17 cellular contexts compared by ENCODE assay signal in the genomic region with DNA sequence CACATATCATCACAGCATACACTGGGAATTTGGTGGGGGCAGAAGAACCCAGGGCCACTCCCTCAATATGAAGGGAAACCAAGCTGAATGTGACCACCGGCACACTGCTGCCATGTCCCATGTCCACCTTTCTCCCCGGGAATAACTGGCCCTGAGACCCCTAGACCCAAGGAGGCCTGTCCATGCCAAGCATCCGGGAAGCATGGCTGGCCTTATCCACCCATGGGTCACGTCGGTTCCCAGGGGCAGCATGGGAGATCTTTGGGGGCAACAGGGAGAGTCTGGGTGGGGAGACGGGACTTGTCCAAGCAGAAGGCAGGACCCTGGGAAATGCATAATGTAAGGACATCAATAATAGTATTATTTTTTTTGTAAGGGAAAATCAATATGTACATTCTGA. TPM values are rescaled to one million over a fixed set of nuclear protein-coding genes. Genes with fewer than 3 reads are reported as not detected.
A peak's percentile ranks its signal among the peaks of the same experiment; 100 is the strongest.
DNase-seq lines count a peak whose midpoint lies in the region; ATAC-seq, FAIRE-seq and TF ChIP-seq lines count a peak whose summit lies in the region.
"Had no signal": no experiment of that assay in that cellular context is flagged by ENCODE, and none has a peak within 500 bp of the region (broad histone marks: within the 10 kb centered on the region; RNA-seq: fewer than 3 reads in every experiment).

No MANE protein-coding gene starts in this region.

- peak overlapping the region; percentile 16 for H2AK9ac ChIP-seq in IMR-90 (replicated peaks; ENCODE audit: low read depth, low read length, poor library complexity)

- in situ Hi-C loops in IMR-90 (cut with MboI; ENCODE audit: low sequenced_read_pairs), result no loop called here

- no peak overlapping the region for H4K8ac ChIP-seq in IMR-90 (ENCODE audit: low read depth in 2 of 2, low read length in 2 of 2)
- H4K8ac ChIP-seq in mesenchymal stem cell (ENCODE audit: low read length), result no peak overlapping the region

- H4K5ac ChIP-seq in IMR-90 (ENCODE audit: low read depth, low read length), result no peak overlapping the region

- H3K14ac ChIP-seq in IMR-90 (replicated peaks; ENCODE audit: low read depth, low read length) (no peak overlapping the region), mesenchymal stem cell (ENCODE audit: low read length in 2 of 2) (no peak overlapping the region)

- no peaks in the 10 kb centered on the region for H3K9me3 Mint-ChIP-seq in activated B cell treated with CpG ODN at 0.5 μM for 24 hours
- H3K9me3 Mint-ChIP-seq: CD4-positive, alpha-beta memory T cell had no signal

- H3K23ac ChIP-seq in IMR-90 (ENCODE audit: low read depth, low read length), result peak overlapping the region; percentile 44; the same call in 1 of the 2 replicates
- no peak overlapping the region for H3K23ac ChIP-seq in mesenchymal stem cell (ENCODE audit: low read length in 2 of 2)

- H3K18ac ChIP-seq in IMR-90 (ENCODE audit: low read depth, low read length) (no peak overlapping the region), mesenchymal stem cell (ENCODE audit: low read depth in 1 of 2, low read length in 2 of 2) (no peak overlapping the region)

- H2AFZ ChIP-seq in IMR-90 (replicated peaks; ENCODE audit: low read length, poor library complexity), result no peak overlapping the region
- H2AFZ ChIP-seq in mesenchymal stem cell (ENCODE audit: low read depth, low read length), result no peak overlapping the region
- H2AFZ ChIP-seq: GM23248 had no signal

- no peak overlapping the region for H3K56ac ChIP-seq in IMR-90 (ENCODE audit: extremely low read depth, insufficient read depth, low read length)

- DNase-seq in IMR-90, result no peak
- DNase-seq in activated B cell treated with CpG ODN at 0.5 μM for 24 hours, result no peak
- DNase-seq in kidney, result peak; percentile 69
- DNase-seq in foreskin melanocyte, result no peak
- DNase-seq in prostate gland (ENCODE audit: low spot score), result no peak
- no peak for DNase-seq in mesenchymal stem cell
- DNase-seq: C1 segment of cervical spinal cord; CD4-positive, alpha-beta memory T cell; COR-L47; DMS153; DND-41; GM23248; HCEC 1CT had no signal

- dilution Hi-C loops in IMR-90 (cut with HindIII; ENCODE audit: low sequenced_read_pairs, unreplicated experiment), result no loop called here

- H2BK5ac ChIP-seq in IMR-90 (ENCODE audit: low read depth, low read length, poor library complexity, severe bottlenecking) (no peak overlapping the region), mesenchymal stem cell (ENCODE audit: low read depth, low read length, poor library complexity, severe bottlenecking) (no peak overlapping the region)

- TF ChIP-seq RAD21 in IMR-90 (IDR thresholded peaks at IDR 0.05; ENCODE audit: low read length), result no peak

- H3K4me2 ChIP-seq in IMR-90 (ENCODE audit: low read depth, low read length), result no peak overlapping the region
- no peak overlapping the region for H3K4me2 ChIP-seq in mesenchymal stem cell (ENCODE audit: low read length, poor library complexity, severe bottlenecking)

- H3K4me3 Mint-ChIP-seq in activated B cell treated with CpG ODN at 0.5 μM for 24 hours, result no peak overlapping the region
- H3K4me3 Mint-ChIP-seq: CD4-positive, alpha-beta memory T cell had no signal

- H3K4me1 Mint-ChIP-seq in activated B cell treated with CpG ODN at 0.5 μM for 24 hours, result peaks cover 27% of the 10 kb centered on the region

- H3K27me3 ChIP-seq in IMR-90 (ENCODE audit: control insufficient read depth, insufficient read depth, low read length), result no peaks in the 10 kb centered on the region
- H3K27me3 ChIP-seq in prostate gland (replicated peaks; ENCODE audit: insufficient read depth), result no peaks in the 10 kb centered on the region
- no peaks in the 10 kb centered on the region for H3K27me3 ChIP-seq in mesenchymal stem cell (ENCODE audit: control insufficient read depth in 1 of 2, insufficient read depth in 1 of 2, low read length in 2 of 2)

- H3K4ac ChIP-seq in IMR-90 (ENCODE audit: low read depth, low read length), result 0 out of 2 replicates have a peak overlapping the region, but pooled peaks have one; percentile 6
- H3K4ac ChIP-seq in mesenchymal stem cell (ENCODE audit: low read depth in 1 of 2, low read length in 2 of 2), result no peak overlapping the region

- BruUV-seq in IMR-90 (replicated peaks; lab: Mats Ljungman, UMichigan), result no TSS peak

- no peak for FAIRE-seq in kidney (lab: Jason Lieb, UNC)
- FAIRE-seq: G401.6, GM12892, GM19239, H1 had no signal

- POLR2A ChIA-PET in IMR-90 (lab: Charles Lee; ENCODE audit: unreplicated experiment), result no interaction called here
- POLR2A ChIA-PET in activated B cell treated with CpG ODN at 0.5 μM for 24 hours (lab: Charles Lee), result interaction anchor here (0.6 to 2.6 kb wide), 5 partner anchors 10 to 216 kb away, joined by 3 to 11 read pairs (median 4); a partner anchor contains a TSS

- peaks cover 12% of the 10 kb centered on the region; the same call in 1 of the 2 replicates for H4K20me1 ChIP-seq in IMR-90 (ENCODE audit: insufficient read depth, low read length)

- H3K79me1 ChIP-seq in IMR-90 (ENCODE audit: low read depth in 1 of 2, low read length in 2 of 2), result peaks cover 0 to 8% of the 10 kb centered on the region in 2 experiments; a peak in 1 of 4 replicates
- no peaks in the 10 kb centered on the region for H3K79me1 ChIP-seq in mesenchymal stem cell (replicated peaks; ENCODE audit: low read length, poor library complexity, severe bottlenecking)

- CTCF ChIA-PET in IMR-90 (lab: Yijun Ruan, JAX), result no interaction called here
- CTCF ChIA-PET in activated B cell treated with CpG ODN at 0.5 μM for 24 hours (lab: Charles Lee), result interaction anchor here (0.7 to 1.3 kb wide), 2 partner anchors 37 to 543 kb away, joined by 3 to 5 read pairs; no protein-coding TSS in a partner anchor

- H2AK5ac ChIP-seq in IMR-90 (ENCODE audit: low read depth, low read length) (no peak overlapping the region), mesenchymal stem cell (ENCODE audit: low read length, severe bottlenecking) (no peak overlapping the region)

- H3K9me3 ChIP-seq in IMR-90 (ENCODE audit: control insufficient read depth, insufficient read depth, low read length), result no peaks in the 10 kb centered on the region
- no peaks in the 10 kb centered on the region for H3K9me3 ChIP-seq in kidney (ENCODE audit: control insufficient read depth in 1 of 2, low read length in 2 of 2)
- no peaks in the 10 kb centered on the region for H3K9me3 ChIP-seq in prostate gland
- no peaks in the 10 kb centered on the region for H3K9me3 ChIP-seq in mesenchymal stem cell (ENCODE audit: control insufficient read depth, low read length)

- TF ChIP-seq CTCF in IMR-90 (conservative IDR thresholded peaks at IDR 0.05; ENCODE audit: low read depth, low read length) (no peak), activated B cell treated with CpG ODN at 0.5 μM for 24 hours (IDR thresholded peaks at IDR 0.05) (no peak), kidney (IDR thresholded peaks at IDR 0.05; ENCODE audit: borderline replicate concordance, extremely low read depth, insufficient read depth) (no peak), prostate gland (IDR thresholded peaks at IDR 0.05) (no peak)

- H4K91ac ChIP-seq in IMR-90 (ENCODE audit: insufficient read depth, low read depth, low read length) (no peak overlapping the region), mesenchymal stem cell (ENCODE audit: low read length) (no peak overlapping the region)

- no peaks in the 10 kb centered on the region for H3K36me3 ChIP-seq in IMR-90 (ENCODE audit: control insufficient read depth, insufficient read depth, low read length)
- no peaks in the 10 kb centered on the region for H3K36me3 ChIP-seq in kidney (ENCODE audit: control insufficient read depth in 1 of 2, insufficient read depth in 2 of 2, low read length in 2 of 2)
- H3K36me3 ChIP-seq in prostate gland, result no peaks in the 10 kb centered on the region
- peaks cover 0 to 9% of the 10 kb centered on the region in 2 experiments for H3K36me3 ChIP-seq in mesenchymal stem cell (ENCODE audit: control insufficient read depth in 1 of 2, insufficient read depth in 2 of 2, low read depth in 1 of 2, low read length in 2 of 2)

- H3K9ac ChIP-seq in IMR-90 (ENCODE audit: low read depth, low read length) (no peak overlapping the region), kidney (ENCODE audit: low read length in 2 of 2) (no peak overlapping the region), mesenchymal stem cell (ENCODE audit: low read length) (no peak overlapping the region)
- H3K9ac ChIP-seq: GM23248 had no signal

- no peak overlapping the region for H2BK20ac ChIP-seq in IMR-90 (ENCODE audit: low read depth, low read length)

- H3K27ac Mint-ChIP-seq in activated B cell treated with CpG ODN at 0.5 μM for 24 hours, result peak overlapping the region; percentile 46

- peak overlapping the region; percentile 13; the same call in 1 of the 2 replicates for H2BK120ac ChIP-seq in IMR-90 (ENCODE audit: low read depth, low read length)
- no peak overlapping the region for H2BK120ac ChIP-seq in mesenchymal stem cell (ENCODE audit: low read depth, low read length)

- intact Hi-C loops in IMR-90 (cut with micrococcal nuclease) (loop anchor here (10.0 kb wide), 2 partner anchors 57 to 317 kb away; no protein-coding TSS in a partner anchor), activated B cell treated with CpG ODN at 0.5 μM for 24 hours (cut with micrococcal nuclease) (loop anchor here (2.0 kb wide), 4 partner anchors 21 to 93 kb away; a partner anchor contains a TSS), kidney (cut with DNase I) (no loop called here), prostate gland (cut with DNase I) (loop anchor here (5.0 kb wide), 1 partner anchor 36 kb away; no protein-coding TSS in a partner anchor)

- TF ChIP-seq POLR2A in IMR-90 (IDR thresholded peaks at IDR 0.05; ENCODE audit: low read depth, low read length) (no peak), prostate gland (IDR thresholded peaks at IDR 0.05) (no peak)

- H3K4me3 ChIP-seq in IMR-90 (ENCODE audit: insufficient read depth, low read depth, low read length), result no peak overlapping the region
- no peak overlapping the region for H3K4me3 ChIP-seq in kidney (ENCODE audit: low read length in 2 of 2)
- H3K4me3 ChIP-seq in prostate gland, result no peak overlapping the region
- no peak overlapping the region for H3K4me3 ChIP-seq in mesenchymal stem cell (ENCODE audit: insufficient read depth in 1 of 2, low read depth in 1 of 2, low read length in 2 of 2)
- H3K4me3 ChIP-seq: GM23248 had no signal

- H2BK15ac ChIP-seq in IMR-90 (ENCODE audit: low read depth, low read length), result no peak overlapping the region
- H2BK15ac ChIP-seq in mesenchymal stem cell (ENCODE audit: low read depth, poor library complexity, severe bottlenecking), result no peak overlapping the region

- ATAC-seq in IMR-90 (ENCODE audit: low read depth), result no peak
- ATAC-seq in activated B cell treated with CpG ODN at 0.5 μM for 24 hours (ENCODE audit: low read depth), result no peak

- WGBS in IMR-90 (ENCODE audit: extremely low coverage in 2 of 2, insufficient read length in 1 of 2), 2 experiments, result no CpG with 5 or more reads among the region's 6 CpGs
- 91% methylated on average over 6 of the region's 6 CpGs for WGBS in prostate gland
- WGBS in mesenchymal stem cell, result 76% methylated on average over 5 of the region's 6 CpGs

- H3K36me3 Mint-ChIP-seq in activated B cell treated with CpG ODN at 0.5 μM for 24 hours (ENCODE audit: low read depth), result peaks cover 20% of the 10 kb centered on the region
- H3K36me3 Mint-ChIP-seq: CD4-positive, alpha-beta memory T cell had no signal

- no peak overlapping the region for H3K27ac ChIP-seq in IMR-90 (ENCODE audit: insufficient read depth, low read length)
- no peak overlapping the region for H3K27ac ChIP-seq in kidney (ENCODE audit: low read depth in 2 of 2, low read length in 2 of 2)
- H3K27ac ChIP-seq in prostate gland, result no peak overlapping the region
- H3K27ac ChIP-seq in mesenchymal stem cell (ENCODE audit: low read length, poor library complexity, severe bottlenecking), result no peak overlapping the region
- H3K27ac ChIP-seq: GM23248 had no signal

- peaks cover 22% of the 10 kb centered on the region for H3K9me1 ChIP-seq in IMR-90 (ENCODE audit: insufficient read depth, low read length)

- H3K4me1 ChIP-seq in IMR-90 (ENCODE audit: control insufficient read depth, insufficient read depth, low read length) (peaks cover 8% of the 10 kb centered on the region), kidney (ENCODE audit: control insufficient read depth in 1 of 2, insufficient read depth in 1 of 2, low read depth in 1 of 2, low read length in 2 of 2) (peaks cover 2 to 4% of the 10 kb centered on the region in 2 donors), prostate gland (replicated peaks) (no peaks in the 10 kb centered on the region), mesenchymal stem cell (ENCODE audit: control insufficient read depth, insufficient read depth, low read depth, low read length) (peaks cover 2% of the 10 kb centered on the region)

- H2BK12ac ChIP-seq in mesenchymal stem cell (ENCODE audit: low read length in 2 of 2), result no peak overlapping the region

- no peaks in the 10 kb centered on the region for H3K27me3 Mint-ChIP-seq in activated B cell treated with CpG ODN at 0.5 μM for 24 hours
- H3K27me3 Mint-ChIP-seq: CD4-positive, alpha-beta memory T cell had no signal

RNA-seq across cellular contexts. Expression of a gene that starts 10.4 kb away (rescaled TPM):
- total RNA-seq in IMR-90 (2012; rRNA removed), result 9.7 and 12.2 TPM in 2 replicates
- polyA plus RNA-seq in IMR-90 (2012; rRNA removed), result 15.0 and 16.9 TPM in 2 replicates
- 9.7 and 13.5 TPM in 2 replicates for polyA plus RNA-seq in IMR-90 (2012; cell fraction: cytosol; rRNA removed)
- 8.6 and 12.3 TPM in 2 replicates for polyA plus RNA-seq in IMR-90 (2012; cell fraction: nucleus; rRNA removed; ENCODE audit: low replicate concordance)
- total RNA-seq in activated B cell treated with CpG ODN at 0.5 μM for 24 hours, result 38.2 and 41.3 TPM in 2 replicates
- 27.9 TPM for total RNA-seq in kidney
- polyA plus RNA-seq in kidney (ENCODE audit: insufficient read depth, low read depth, low replicate concordance), result 13.0 TPM
- 10 to 100 TPM; 24.0 to 38.6 TPM for total RNA-seq in prostate gland
- 19.0 TPM for polyA plus RNA-seq in mesenchymal stem cell (2013, experiment 1 of 2)
- polyA plus RNA-seq in mesenchymal stem cell (2013, experiment 2 of 2), result 19.9 TPM

RNA-seq across cellular contexts. Expression of a gene that starts 28.7 kb away (rescaled TPM):
- total RNA-seq in IMR-90 (2012; rRNA removed), result 136 and 148 TPM in 2 replicates
- polyA plus RNA-seq in IMR-90 (2012; rRNA removed), result 662 and 949 TPM in 2 replicates
- 533 and 881 TPM in 2 replicates for polyA plus RNA-seq in IMR-90 (2012; cell fraction: cytosol; rRNA removed)
- 1,013 and 1,510 TPM in 2 replicates for polyA plus RNA-seq in IMR-90 (2012; cell fraction: nucleus; rRNA removed; ENCODE audit: low replicate concordance)
- total RNA-seq in activated B cell treated with CpG ODN at 0.5 μM for 24 hours, result 363 and 368 TPM in 2 replicates
- total RNA-seq in kidney, result 261 TPM
- 293 TPM for polyA plus RNA-seq in kidney (ENCODE audit: insufficient read depth, low read depth, low replicate concordance)
- total RNA-seq in prostate gland, result 100 to 1,000 TPM; 294 to 334 TPM
- polyA plus RNA-seq in mesenchymal stem cell (2013, experiment 1 of 2), result 513 TPM
- 503 TPM for polyA plus RNA-seq in mesenchymal stem cell (2013, experiment 2 of 2)

RNA-seq across cellular contexts. Expression of a gene that starts 34.9 kb away (rescaled TPM):
- total RNA-seq in IMR-90 (2012; rRNA removed) (0.28 and 0.36 TPM in 2 replicates), activated B cell treated with CpG ODN at 0.5 μM for 24 hours (41.5 and 43.4 TPM in 2 replicates), kidney (5.4 TPM), prostate gland (1 to 10 TPM in 1 of 2 donors, under 1 TPM in 1; 0.82 to 7.4 TPM)
- polyA plus RNA-seq in IMR-90 (2012; rRNA removed) (1.1 TPM in 2 replicates), kidney (ENCODE audit: insufficient read depth, low read depth, low replicate concordance) (2.7 TPM)
- polyA plus RNA-seq in IMR-90 (2012; cell fraction: cytosol; rRNA removed), result 0.38 and 0.99 TPM in 2 replicates
- polyA plus RNA-seq in IMR-90 (2012; cell fraction: nucleus; rRNA removed; ENCODE audit: low replicate concordance), result 1.0 and 1.5 TPM in 2 replicates
- 2.1 TPM for polyA plus RNA-seq in mesenchymal stem cell (2013, experiment 1 of 2)
- polyA plus RNA-seq in mesenchymal stem cell (2013, experiment 2 of 2), result 2.0 TPM
- total RNA-seq: GM23248 had no signal
- polyA plus RNA-seq: CD4-positive, alpha-beta memory T cell; GM23248 had no signal

RNA-seq across cellular contexts. Expression of a gene that starts 40.9 kb away (rescaled TPM):
- total RNA-seq in IMR-90 (2012; rRNA removed) (33.0 and 33.6 TPM in 2 replicates), activated B cell treated with CpG ODN at 0.5 μM for 24 hours (67.7 and 79.0 TPM in 2 replicates), kidney (51.8 TPM), prostate gland (100 to 1,000 TPM; 186 to 264 TPM)
- polyA plus RNA-seq in IMR-90 (2012; rRNA removed) (95.4 and 117 TPM in 2 replicates), kidney (ENCODE audit: insufficient read depth, low read depth, low replicate concordance) (180 TPM)
- polyA plus RNA-seq in IMR-90 (2012; cell fraction: cytosol; rRNA removed), result 117 and 206 TPM in 2 replicates
- 65.7 and 74.5 TPM in 2 replicates for polyA plus RNA-seq in IMR-90 (2012; cell fraction: nucleus; rRNA removed; ENCODE audit: low replicate concordance)
- polyA plus RNA-seq in mesenchymal stem cell (2013, experiment 1 of 2), result 59.9 TPM
- polyA plus RNA-seq in mesenchymal stem cell (2013, experiment 2 of 2), result 59.6 TPM
